Comparison of ENCODE assay signal across 16 cellular contexts in genomic region chr15:57406040-57406772, GRCh38. TPM values are rescaled to one million over a fixed set of nuclear protein-coding genes. Genes with fewer than 3 reads are reported as not detected.
DNase-seq lines count a peak whose midpoint lies in the region; ATAC-seq and TF ChIP-seq lines count a peak whose summit lies in the region.
"Had no signal": no experiment of that assay in that cellular context is flagged by ENCODE, and none has a peak within 500 bp of the region (broad histone marks: within the 10 kb centered on the region; RNA-seq: fewer than 3 reads in every experiment).

No MANE protein-coding gene starts in this region.

- no peak overlapping the region for H3K27ac Mint-ChIP-seq in chondrocyte (ENCODE audit: unreplicated experiment)
- H3K27ac Mint-ChIP-seq: activated T-cell treated with anti-CD3 and anti-CD28 coated beads, Interleukin-2, amount 50 U/mL, for 72 hours; CD8-positive, alpha-beta T cell had no signal

- H3K4me2 ChIP-seq in mammary epithelial cell (ENCODE audit: insufficient read depth, low read depth, low read length) = no peak overlapping the region
- H3K4me2 ChIP-seq: PC-9, SK-N-SH, smooth muscle cell had no signal

- H3K27ac ChIP-seq in RWPE2 (ENCODE audit: poor library complexity, severe bottlenecking) (no peak overlapping the region), mammary epithelial cell (ENCODE audit: insufficient read depth, low read depth, low read length) (no peak overlapping the region)
- H3K27ac ChIP-seq: PC-9 had no signal

- H3K9me3 ChIP-seq in RWPE2 (ENCODE audit: severe bottlenecking) (no peaks in the 10 kb centered on the region), mammary epithelial cell (replicated peaks; ENCODE audit: insufficient read depth, low read length) (no peaks in the 10 kb centered on the region)
- H3K9me3 ChIP-seq: SK-N-SH, tibial nerve had no signal

- no peaks in the 10 kb centered on the region for H3K79me2 ChIP-seq in mammary epithelial cell (ENCODE audit: insufficient read depth, low read length)

- peak; percentile 29; the same call in 1 of the 3 replicates for ATAC-seq in RWPE2 (ENCODE audit: low read depth)
- ATAC-seq in sciatic nerve = peak; percentile 33
- ATAC-seq: activated T-cell treated with anti-CD3 and anti-CD28 coated beads, Interleukin-2, amount 50 U/mL, for 72 hours; CD8-positive, alpha-beta T cell had no signal

- CTCF ChIA-PET in mammary epithelial cell (lab: Charles Lee; ENCODE audit: low non-redundant PET) = no interaction called here

- no peaks in the 10 kb centered on the region for H4K20me1 ChIP-seq in mammary epithelial cell (ENCODE audit: insufficient read depth, low read length)

- no peak overlapping the region for H3K9ac ChIP-seq in mammary epithelial cell (ENCODE audit: insufficient read depth, low read length)
- H3K9ac ChIP-seq: SK-N-SH had no signal

- H3K36me3 ChIP-seq in RWPE2 (ENCODE audit: low read depth) (no peaks in the 10 kb centered on the region), mammary epithelial cell (ENCODE audit: insufficient read depth, low read length) (no peaks in the 10 kb centered on the region)
- H3K36me3 ChIP-seq: tibial nerve had no signal

- in situ Hi-C loops in mammary epithelial cell (cut with MboI; ENCODE audit: low sequenced_read_pairs in 2 of 2) = no loop called here

- peaks cover 3% of the 10 kb centered on the region for H3K9me3 Mint-ChIP-seq in chondrocyte (ENCODE audit: low read depth)
- H3K9me3 Mint-ChIP-seq: CD8-positive, alpha-beta T cell had no signal

- 90% methylated on average over 7 of the region's 7 CpGs for WGBS in mammary epithelial cell (ENCODE audit: low coverage, missing lambda C conversion rate)

- no peak overlapping the region for H3K4me3 ChIP-seq in RWPE2 (ENCODE audit: severe bottlenecking)
- no peak overlapping the region for H3K4me3 ChIP-seq in mammary epithelial cell (replicated peaks in 1 of 3; ENCODE audit: insufficient read depth in 1 of 3, low read depth in 2 of 3, low read length in 3 of 3)
- H3K4me3 ChIP-seq: PC-9, smooth muscle cell, tibial nerve had no signal

- BruUV-seq in mammary epithelial cell (replicated peaks; lab: Mats Ljungman, UMichigan) = no TSS peak

- dilution Hi-C loops in mammary epithelial cell (cut with HindIII; ENCODE audit: low sequenced_read_pairs) = no loop called here

- TF ChIP-seq CTCF in RWPE2 (IDR thresholded peaks at IDR 0.05; ENCODE audit: poor library complexity, severe bottlenecking) (no peak), chondrocyte (IDR thresholded peaks at IDR 0.05) (no peak), mammary epithelial cell (conservative IDR thresholded peaks at IDR 0.05 in 1 of 2, IDR thresholded peaks at IDR 0.05 in 1 of 2; ENCODE audit: extremely low read depth in 1 of 2, insufficient read depth in 1 of 2, low read depth in 1 of 2, low read length in 2 of 2) (no peak)

- H2AFZ ChIP-seq in mammary epithelial cell (ENCODE audit: low read depth, low read length) = no peak overlapping the region
- H2AFZ ChIP-seq: PC-9 had no signal

- no peaks in the 10 kb centered on the region for H3K27me3 Mint-ChIP-seq in chondrocyte (ENCODE audit: low read depth)

- intact Hi-C loops in sciatic nerve (cut with DNase I) = no loop called here
- intact Hi-C loops in mammary epithelial cell (cut with micrococcal nuclease) = no loop called here

- H3K36me3 Mint-ChIP-seq in chondrocyte (ENCODE audit: low read depth) = peaks cover 3% of the 10 kb centered on the region
- H3K36me3 Mint-ChIP-seq: CD8-positive, alpha-beta T cell had no signal

- H3K4me1 Mint-ChIP-seq in chondrocyte (ENCODE audit: low read depth) = peaks cover 13% of the 10 kb centered on the region

- H3K4me1 ChIP-seq in RWPE2 (ENCODE audit: insufficient read depth, poor library complexity, severe bottlenecking) (no peaks in the 10 kb centered on the region), mammary epithelial cell (ENCODE audit: insufficient read depth, low read length) (no peaks in the 10 kb centered on the region)

- H3K27me3 ChIP-seq in RWPE2 (ENCODE audit: insufficient read depth, poor library complexity, severe bottlenecking) (no peaks in the 10 kb centered on the region), mammary epithelial cell (ENCODE audit: insufficient read depth, low read length) (peaks cover 1% of the 10 kb centered on the region)
- H3K27me3 ChIP-seq: tibial nerve had no signal

- no peak overlapping the region for H3K4me3 Mint-ChIP-seq in chondrocyte (ENCODE audit: unreplicated experiment)
- H3K4me3 Mint-ChIP-seq: activated T-cell treated with anti-CD3 and anti-CD28 coated beads, Interleukin-2, amount 50 U/mL, for 72 hours; CD8-positive, alpha-beta T cell had no signal

- peak; percentile 14 for DNase-seq in NCI-H1105 treated with DMSO at 0.1 percent for 48 hours (lab: John Stamatoyannopoulos, UW)
- DNase-seq in NCI-H1105 (lab: John Stamatoyannopoulos, UW) = no peak
- no peak for DNase-seq in RWPE2 (ENCODE audit: low spot score)
- DNase-seq in iris pigment epithelial cell (ENCODE audit: low read depth) = peak; percentile 11
- DNase-seq in sciatic nerve (ENCODE audit: low spot score) = no peak
- no peak for DNase-seq in NCI-H1930 (lab: John Stamatoyannopoulos, UW)
- DNase-seq in chondrocyte (ENCODE audit: low spot score) = no peak
- DNase-seq in mammary epithelial cell = no peak
- DNase-seq: 8988T; activated CD4-positive, alpha-beta T cell treated with anti-CD3 and anti-CD28 coated beads, Interleukin-2, amount 50 U/mL, for 1 hour; activated T-cell treated with anti-CD3 and anti-CD28 coated beads, Interleukin-2, amount 50 U/mL, for 72 hours; CD8-positive, alpha-beta T cell; PC-9; SK-N-SH had no signal

RNA-seq across cellular contexts. Expression of gene CGNL1, which starts 29.9 kb away (rescaled TPM):
- 38.1 TPM for total RNA-seq in sciatic nerve
- 4.6 to 7.2 TPM (median 7.1 TPM) in 3 replicates for total RNA-seq in chondrocyte
- total RNA-seq in mammary epithelial cell = 1 to 10 TPM in 1 of 2 donors, under 1 TPM in 1; 0.07 to 1.2 TPM
- polyA plus RNA-seq in mammary epithelial cell = 0.02 TPM
- polyA minus RNA-seq in mammary epithelial cell = not detected
- total RNA-seq: activated T-cell treated with anti-CD3 and anti-CD28 coated beads, Interleukin-2, amount 50 U/mL, for 72 hours; CD8-positive, alpha-beta T cell had no signal

Comparison
In these comparisons a context has a peak if more than half of its experiments do, and no peak if none do; other contexts are left out.
1. DNase-seq: peak in NCI-H1105 treated with DMSO at 0.1 percent for 48 hours (single experiment) and iris pigment epithelial cell (single experiment); none in NCI-H1105 (single experiment), RWPE2 (single experiment), sciatic nerve (single experiment), NCI-H1930 (0 of 2), chondrocyte (single experiment) and mammary epithelial cell (single experiment).